In genomic region chr6:129653229-129653628, GRCh38 we compare ENCODE assay signal across 22 cellular contexts. TPM values are rescaled to one million over a fixed set of nuclear protein-coding genes. Genes with fewer than 3 reads are reported as not detected.
DNase-seq lines count a peak whose midpoint lies in the region; ATAC-seq and TF ChIP-seq lines count a peak whose summit lies in the region.
"Had no signal": no experiment of that assay in that cellular context is flagged by ENCODE, and none has a peak within 500 bp of the region (broad histone marks: within the 10 kb centered on the region; RNA-seq: fewer than 3 reads in every experiment).

No MANE protein-coding gene starts in this region.

- dilution Hi-C loops in mammary epithelial cell (cut with HindIII; ENCODE audit: low sequenced_read_pairs), result no loop called here

- no peak overlapping the region for H3K4me2 ChIP-seq in mammary epithelial cell (ENCODE audit: insufficient read depth, low read depth, low read length)
- H3K4me2 ChIP-seq: BLaER1, PC-9 had no signal

- H3K27me3 Mint-ChIP-seq in MCF 10A (ENCODE audit: insufficient read depth, unreplicated experiment), result no peaks in the 10 kb centered on the region
- H3K27me3 Mint-ChIP-seq in mesothelial cell of epicardium (ENCODE audit: low read depth), result no peaks in the 10 kb centered on the region
- H3K27me3 Mint-ChIP-seq: CD4-positive, CD25-positive, alpha-beta regulatory T cell had no signal

- TF ChIP-seq EP300 in ovary (IDR thresholded peaks at IDR 0.05), result no peak

- H3K4me3 Mint-ChIP-seq in MCF 10A (ENCODE audit: unreplicated experiment), result no peak overlapping the region
- H3K4me3 Mint-ChIP-seq in mesothelial cell of epicardium, result no peak overlapping the region
- H3K4me3 Mint-ChIP-seq: CD4-positive, CD25-positive, alpha-beta regulatory T cell had no signal

- intact Hi-C loops in MCF 10A (cut with micrococcal nuclease) (no loop called here), mammary epithelial cell (cut with micrococcal nuclease) (no loop called here), Panc1 (cut with micrococcal nuclease; ENCODE audit: unreplicated experiment) (no loop called here), ovary (cut with DNase I) (no loop called here)

- in situ Hi-C loops in mammary epithelial cell (cut with MboI; ENCODE audit: low sequenced_read_pairs in 2 of 2) (no loop called here), Panc1 (cut with HindIII; ENCODE audit: low pct_unique_long_range_greater_than_20kb, low sequenced_read_pairs) (no loop called here)

- H3K9me3 ChIP-seq in mammary epithelial cell (replicated peaks; ENCODE audit: insufficient read depth, low read length) (no peaks in the 10 kb centered on the region), Panc1 (ENCODE audit: control insufficient read depth, insufficient read depth, low read depth, low read length) (no peaks in the 10 kb centered on the region), ovary (no peaks in the 10 kb centered on the region)
- H3K9me3 ChIP-seq: BLaER1 had no signal

- H3K4me3 ChIP-seq in mammary epithelial cell (replicated peaks in 1 of 3; ENCODE audit: insufficient read depth in 1 of 3, low read depth in 2 of 3, low read length in 3 of 3) (no peak overlapping the region), Panc1 (ENCODE audit: low read depth in 2 of 2, low read length in 2 of 2) (no peak overlapping the region), ovary (no peak overlapping the region)
- H3K4me3 ChIP-seq: BLaER1, PC-9 had no signal

- H3K36me3 ChIP-seq in mammary epithelial cell (ENCODE audit: insufficient read depth, low read length) (no peaks in the 10 kb centered on the region), Panc1 (ENCODE audit: control insufficient read depth, insufficient read depth, low read length) (no peaks in the 10 kb centered on the region), ovary (no peaks in the 10 kb centered on the region)
- H3K36me3 ChIP-seq: BLaER1 had no signal

- H3K9me3 Mint-ChIP-seq in MCF 10A (ENCODE audit: unreplicated experiment), result no peaks in the 10 kb centered on the region
- no peaks in the 10 kb centered on the region for H3K9me3 Mint-ChIP-seq in mesothelial cell of epicardium
- H3K9me3 Mint-ChIP-seq: CD4-positive, CD25-positive, alpha-beta regulatory T cell had no signal

- peak overlapping the region; percentile 71 for H3K27ac Mint-ChIP-seq in MCF 10A (ENCODE audit: low read depth, unreplicated experiment)
- peak overlapping the region; percentile 76 for H3K27ac Mint-ChIP-seq in mesothelial cell of epicardium
- H3K27ac Mint-ChIP-seq: CD4-positive, CD25-positive, alpha-beta regulatory T cell had no signal

- no peak for TF ChIP-seq CTCF in MCF 10A (IDR thresholded peaks at IDR 0.05; ENCODE audit: unreplicated experiment)
- TF ChIP-seq CTCF in mammary epithelial cell (conservative IDR thresholded peaks at IDR 0.05 in 1 of 2, IDR thresholded peaks at IDR 0.05 in 1 of 2; ENCODE audit: extremely low read depth in 1 of 2, insufficient read depth in 1 of 2, low read depth in 1 of 2, low read length in 2 of 2), result no peak
- no peak for TF ChIP-seq CTCF in Panc1 (IDR thresholded peaks at IDR 0.05)
- no peak for TF ChIP-seq CTCF in mesothelial cell of epicardium (IDR thresholded peaks at IDR 0.05; ENCODE audit: unreplicated experiment)
- TF ChIP-seq CTCF in ovary (IDR thresholded peaks at IDR 0.05), result no peak

- no peaks in the 10 kb centered on the region for H4K20me1 ChIP-seq in mammary epithelial cell (ENCODE audit: insufficient read depth, low read length)
- H4K20me1 ChIP-seq: BLaER1 had no signal

- BruUV-seq in MCF 10A (replicated peaks; lab: Mats Ljungman, UMichigan) (no TSS peak), mammary epithelial cell (replicated peaks; lab: Mats Ljungman, UMichigan) (no TSS peak), Panc1 (replicated peaks; lab: Mats Ljungman, UMichigan) (no TSS peak)

- no peak overlapping the region for H2AFZ ChIP-seq in mammary epithelial cell (ENCODE audit: low read depth, low read length)
- H2AFZ ChIP-seq: PC-9 had no signal

- H3K4me1 Mint-ChIP-seq in MCF 10A (ENCODE audit: insufficient read depth, unreplicated experiment) (peaks cover 19% of the 10 kb centered on the region), mesothelial cell of epicardium (peaks cover 35% of the 10 kb centered on the region)

- no peaks in the 10 kb centered on the region for H3K4me1 ChIP-seq in mammary epithelial cell (ENCODE audit: insufficient read depth, low read length)
- H3K4me1 ChIP-seq in Panc1 (ENCODE audit: control insufficient read depth, insufficient read depth, low read length), result peaks cover 15% of the 10 kb centered on the region
- H3K4me1 ChIP-seq in ovary (ENCODE audit: insufficient read depth), result no peaks in the 10 kb centered on the region

- ATAC-seq in Panc1 (no peak), left lobe of liver (no peak)

- CTCF ChIA-PET in MCF 10A (lab: Yijun Ruan, JAX) (interaction anchor here (0.7 to 1.4 kb wide), 4 partner anchors 8 to 52 kb away, joined by 3 to 5 read pairs (median 3); no protein-coding TSS in a partner anchor), mammary epithelial cell (lab: Charles Lee; ENCODE audit: low non-redundant PET) (no interaction called here), Panc1 (lab: Charles Lee) (no interaction called here)

- no peak overlapping the region for H3K9ac ChIP-seq in mammary epithelial cell (ENCODE audit: insufficient read depth, low read length)
- H3K9ac ChIP-seq: BLaER1 had no signal

- TF ChIP-seq POLR2A in ovary (IDR thresholded peaks at IDR 0.05), result no peak

- no peak overlapping the region for H3K27ac ChIP-seq in mammary epithelial cell (ENCODE audit: insufficient read depth, low read depth, low read length)
- peak overlapping the region; percentile 63; the same call in 1 of the 2 replicates for H3K27ac ChIP-seq in Panc1 (ENCODE audit: low read length)
- H3K27ac ChIP-seq in ovary, result no peak overlapping the region
- H3K27ac ChIP-seq: BLaER1, HL-60, PC-9, RWPE1 had no signal

- H3K79me2 ChIP-seq in mammary epithelial cell (ENCODE audit: insufficient read depth, low read length), result peaks cover 88% of the 10 kb centered on the region

- no peak for DNase-seq in MCF 10A (ENCODE audit: unreplicated experiment)
- DNase-seq in mammary epithelial cell, result no peak
- DNase-seq in Panc1 (ENCODE audit: low read depth, low spot score), result no peak
- DNase-seq in mesothelial cell of epicardium (ENCODE audit: low spot score in 2 of 2, unreplicated experiment in 2 of 2), result no peak
- no peak for DNase-seq in left lobe of liver (ENCODE audit: low spot score)
- no peak for DNase-seq in stimulated activated CD4-positive, alpha-beta T cell treated with anti-CD3 and anti-CD28 coated beads, Interleukin-2, amount 100 ng/mL, for 48 hours
- no peak for DNase-seq in Ammon's horn (ENCODE audit: low spot score)
- no peak for DNase-seq in ovary
- DNase-seq: 8988T; CD4-positive, CD25-positive, alpha-beta regulatory T cell; DMS53; Kasumi-1; MM.1S; NCI-H2029; NCI-H446; NCI-H524 treated with DMSO at 0.1 percent for 48 hours; NCI-H774; PC-9; SHP77 had no signal

- POLR2A ChIA-PET in MCF 10A (lab: Yijun Ruan, JAX) (interaction anchor here (0.9 to 1.5 kb wide), 4 partner anchors 8 to 57 kb away, joined by 3 to 6 read pairs (median 4); partner anchors contain the start of gene ARHGAP18), Panc1 (lab: Charles Lee) (no interaction called here)

- WGBS in mammary epithelial cell (ENCODE audit: low coverage, missing lambda C conversion rate), result 97% methylated on average over 2 of the region's 2 CpGs
- 21 to 48% (median 23%) methylated on average over 2 of the region's 2 CpGs for WGBS in ovary, 3 donors

- no peaks in the 10 kb centered on the region for H3K27me3 ChIP-seq in mammary epithelial cell (ENCODE audit: insufficient read depth, low read length)
- H3K27me3 ChIP-seq in Panc1 (ENCODE audit: control insufficient read depth, insufficient read depth, low read length), result no peaks in the 10 kb centered on the region
- no peaks in the 10 kb centered on the region for H3K27me3 ChIP-seq in ovary
- H3K27me3 ChIP-seq: BLaER1 had no signal

- H3K36me3 Mint-ChIP-seq in MCF 10A (ENCODE audit: insufficient read depth, unreplicated experiment) (peaks cover 7% of the 10 kb centered on the region), mesothelial cell of epicardium (peaks cover 5% of the 10 kb centered on the region)

RNA-seq across cellular contexts. Expression of gene ARHGAP18, which starts 56.7 kb away (rescaled TPM):
- total RNA-seq in MCF 10A (2022) (14.6 and 22.9 TPM in 2 replicates), mammary epithelial cell (10 to 100 TPM; 20.8 to 28.5 TPM), Panc1 (2021; ENCODE audit: unreplicated experiment) (11.6 TPM), mesothelial cell of epicardium (8.1 to 10.5 TPM (median 10.2 TPM) in 3 replicates), left lobe of liver (4.7 TPM), ovary (10 to 100 TPM in 1 of 7 donors, 1 to 10 TPM in 6; 4.4 to 35.3 (median 9.6) TPM)
- polyA plus RNA-seq in mammary epithelial cell (14.9 TPM), ovary (10 to 100 TPM in 1 of 2 donors, 1 to 10 TPM in 1; 4.5 to 11.8 TPM)
- 17.2 TPM for polyA minus RNA-seq in mammary epithelial cell
- polyA plus RNA-seq in Panc1 (2012; ENCODE audit: insufficient read length), result 1.6 TPM
